Comparison of ENCODE assay signal across 8 cellular contexts in genomic region chr1:109776911-109777310, GRCh38. TPM values are rescaled to one million over a fixed set of nuclear protein-coding genes. Genes with fewer than 3 reads are reported as not detected.
DNase-seq lines count a peak whose midpoint lies in the region; ATAC-seq and TF ChIP-seq lines count a peak whose summit lies in the region.

No MANE protein-coding gene starts in this region.

- no peaks in the 10 kb centered on the region for H3K36me3 Mint-ChIP-seq in natural killer cell

- H3K4me1 Mint-ChIP-seq in natural killer cell: peaks cover 0 to 8% of the 10 kb centered on the region in 2 donors

- peak; percentile 85 for ATAC-seq in esophagus mucosa
- peak; percentile 89 to 95 (median 90) for ATAC-seq in natural killer cell

- no peak overlapping the region for H3K4me3 Mint-ChIP-seq in natural killer cell

- TF ChIP-seq CTCF in GM13976 (IDR thresholded peaks at IDR 0.05; ENCODE audit: borderline replicate concordance, control extremely low read depth, extremely low read depth, insufficient read depth, missing control alignments): peak; percentile 94
- peak; percentile 90 for TF ChIP-seq CTCF in natural killer cell (IDR thresholded peaks at IDR 0.05)

- H3K9me3 Mint-ChIP-seq in natural killer cell: no peaks in the 10 kb centered on the region

- DNase-seq in 8988T (peak; percentile 38), GM13976 (ENCODE audit: low spot score) (peak; percentile 88), HT1080 (ENCODE audit: low read depth) (peak; percentile 70), OCI-M1 (lab: John Stamatoyannopoulos, UW) (peak; percentile 86), activated T-cell treated with anti-CD3 and anti-CD28 coated beads for 4 hours (peak; percentile 65), natural killer cell (peak; percentile 75)
- peak; percentile 36 to 80 (median 67) for DNase-seq in stimulated activated naive CD4-positive, alpha-beta T cell (lab: John Stamatoyannopoulos, UW)

- in situ Hi-C loops in GM13976 (cut with MboI; ENCODE audit: low sequenced_read_pairs, unreplicated experiment): loop anchor here (5.0 kb wide), 1 partner anchor 210 kb away; no protein-coding TSS in a partner anchor

- intact Hi-C loops in natural killer cell (cut with micrococcal nuclease): loop anchor here (1.0 kb wide), 1 partner anchor 207 kb away; the partner anchor contains the start of gene AHCYL1

- peak overlapping the region; percentile 21 to 39 for H3K27ac Mint-ChIP-seq in natural killer cell

- peaks cover 21 to 33% of the 10 kb centered on the region in 2 donors for H3K27me3 Mint-ChIP-seq in natural killer cell (ENCODE audit: low read depth in 2 of 2)

RNA-seq across cellular contexts. Expression of gene EPS8L3, which starts 13.2 kb away (rescaled TPM):
- not detected in 2 replicates for total RNA-seq in HT1080 (2014; rRNA removed; shearing (Covaris generic))
- polyA plus RNA-seq in HT1080 (2015; cell fraction: cytosol; rRNA removed): not detected in 2 replicates
- polyA plus RNA-seq in HT1080 (2015; cell fraction: nucleus; rRNA removed): not detected in 2 replicates
- total RNA-seq in esophagus mucosa: not detected
- under 1 TPM in 1 of 3 donors, not detected in 2; 0.47 TPM for total RNA-seq in natural killer cell

RNA-seq across cellular contexts. Expression of gene GSTM3, which starts 36.1 kb away (rescaled TPM):
- total RNA-seq in HT1080 (2014; rRNA removed; shearing (Covaris generic)): 52.4 and 81.8 TPM in 2 replicates
- 75.1 and 83.1 TPM in 2 replicates for polyA plus RNA-seq in HT1080 (2015; cell fraction: cytosol; rRNA removed)
- 52.6 and 58.2 TPM in 2 replicates for polyA plus RNA-seq in HT1080 (2015; cell fraction: nucleus; rRNA removed)
- total RNA-seq in esophagus mucosa: 19.4 TPM
- 1 to 10 TPM; 1.7 to 3.0 (median 3.0) TPM for total RNA-seq in natural killer cell

Comparison
In these comparisons a context has a peak if more than half of its experiments do, and no peak if none do; other contexts are left out.
1. Peak in every context shown above with its lines: DNase-seq and ATAC-seq.
2. DNase-seq: peak in every context shown above with its lines; median percentile 88 in GM13976; 86 in OCI-M1; 75 in natural killer cell; 70 in HT1080; 67 in stimulated activated naive CD4-positive, alpha-beta T cell; 65 in activated T-cell treated with anti-CD3 and anti-CD28 coated beads for 4 hours; 38 in 8988T.